Comparison of ENCODE assay signal across 7 cellular contexts in the genomic region with DNA sequence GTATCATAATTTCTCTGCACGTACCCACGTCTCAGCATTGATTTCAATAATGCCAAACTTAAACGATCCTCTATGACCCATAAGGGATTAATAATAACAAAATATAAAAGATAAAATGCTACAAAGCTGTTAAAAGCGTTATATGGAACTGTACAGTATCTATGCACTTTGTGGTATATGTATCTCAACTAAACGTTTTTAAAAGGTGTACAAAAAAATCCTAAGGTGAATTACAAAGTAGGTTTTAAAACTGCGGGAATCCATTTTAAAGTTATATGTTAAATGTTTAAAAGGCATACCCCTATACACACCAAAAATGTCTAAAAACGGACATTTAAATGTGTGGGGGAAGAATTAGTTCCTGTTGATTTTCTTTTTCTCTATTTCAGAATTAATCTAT. TPM values are rescaled to one million over a fixed set of nuclear protein-coding genes. Genes with fewer than 3 reads are reported as not detected.
A peak's percentile ranks its signal among the peaks of the same experiment; 100 is the strongest.
DNase-seq lines count a peak whose midpoint lies in the region; ATAC-seq lines count a peak whose summit lies in the region.

No MANE protein-coding gene starts in this region.

- H3K27me3 Mint-ChIP-seq in activated CD4-positive, alpha-beta memory T cell treated with anti-CD3 and anti-CD28 coated beads, Interleukin-2, amount 10 ng/mL, durations not matched to agents 7 days and 5 days = no peaks in the 10 kb centered on the region

- H3K27me3 ChIP-seq in HUES48 (ENCODE audit: control insufficient read depth, insufficient read depth, low read length) (no peaks in the 10 kb centered on the region), iPS-15b (ENCODE audit: control insufficient read depth, insufficient read depth, low read length) (no peaks in the 10 kb centered on the region), stomach smooth muscle (ENCODE audit: control insufficient read depth in 1 of 2, insufficient read depth in 2 of 2, low read length in 2 of 2) (no peaks in the 10 kb centered on the region)

- no peak overlapping the region for H3K27ac Mint-ChIP-seq in activated CD4-positive, alpha-beta memory T cell treated with anti-CD3 and anti-CD28 coated beads, Interleukin-2, amount 10 ng/mL, durations not matched to agents 7 days and 5 days

- POLR2A ChIA-PET in activated CD4-positive, alpha-beta memory T cell treated with anti-CD3 and anti-CD28 coated beads, Interleukin-2, amount 10 ng/mL, durations not matched to agents 7 days and 5 days (lab: Charles Lee) = no interaction called here

- H3K9me3 ChIP-seq in HUES48 (ENCODE audit: control insufficient read depth, insufficient read depth, low read length) = peaks cover 11% of the 10 kb centered on the region
- no peaks in the 10 kb centered on the region for H3K9me3 ChIP-seq in iPS-15b (ENCODE audit: control insufficient read depth, insufficient read depth, low read length)
- H3K9me3 ChIP-seq in stomach smooth muscle (ENCODE audit: control insufficient read depth in 2 of 2, low read length in 2 of 2) = no peaks in the 10 kb centered on the region

- H3K4me3 ChIP-seq in HUES48 (ENCODE audit: low read depth, low read length) (peak overlapping the region; percentile 88), iPS-15b (ENCODE audit: low read depth, low read length) (peak overlapping the region; percentile 81), stomach smooth muscle (ENCODE audit: low read length in 2 of 2) (peak overlapping the region; percentile 84 to 87)

- H3K4me1 ChIP-seq in HUES48 (ENCODE audit: control insufficient read depth, insufficient read depth, low read length) = no peaks in the 10 kb centered on the region
- H3K4me1 ChIP-seq in iPS-15b (ENCODE audit: control insufficient read depth, insufficient read depth, low read length) = no peaks in the 10 kb centered on the region
- peaks cover 3% of the 10 kb centered on the region for H3K4me1 ChIP-seq in stomach smooth muscle (ENCODE audit: control insufficient read depth, insufficient read depth, low read length)

- H3K36me3 ChIP-seq in HUES48 (ENCODE audit: control insufficient read depth, insufficient read depth, low read length) = peaks cover 5% of the 10 kb centered on the region
- H3K36me3 ChIP-seq in iPS-15b (ENCODE audit: control insufficient read depth, insufficient read depth, low read length) = no peaks in the 10 kb centered on the region
- H3K36me3 ChIP-seq in stomach smooth muscle (ENCODE audit: control insufficient read depth in 2 of 2, insufficient read depth in 2 of 2, low read length in 2 of 2) = no peaks in the 10 kb centered on the region

- peaks cover 41% of the 10 kb centered on the region for H3K36me3 Mint-ChIP-seq in activated CD4-positive, alpha-beta memory T cell treated with anti-CD3 and anti-CD28 coated beads, Interleukin-2, amount 10 ng/mL, durations not matched to agents 7 days and 5 days (ENCODE audit: low read depth)

- H3K4me1 Mint-ChIP-seq in activated CD4-positive, alpha-beta memory T cell treated with anti-CD3 and anti-CD28 coated beads, Interleukin-2, amount 10 ng/mL, durations not matched to agents 7 days and 5 days = peaks cover 22% of the 10 kb centered on the region

- no peaks in the 10 kb centered on the region for H3K9me3 Mint-ChIP-seq in activated CD4-positive, alpha-beta memory T cell treated with anti-CD3 and anti-CD28 coated beads, Interleukin-2, amount 10 ng/mL, durations not matched to agents 7 days and 5 days

- H3K9ac ChIP-seq in HUES48 (ENCODE audit: low read depth, low read length) (no peak overlapping the region), iPS-15b (ENCODE audit: low read depth, low read length) (no peak overlapping the region), stomach smooth muscle (ENCODE audit: low read length in 2 of 2) (no peak overlapping the region)

- H3K4me3 Mint-ChIP-seq in activated CD4-positive, alpha-beta memory T cell treated with anti-CD3 and anti-CD28 coated beads, Interleukin-2, amount 10 ng/mL, durations not matched to agents 7 days and 5 days = peak overlapping the region; percentile 50

- ATAC-seq in HG02885 (IDR thresholded peaks at IDR 0.05; ENCODE audit: poor library complexity, unreplicated experiment) = no peak

- H3K27ac ChIP-seq in HUES48 (ENCODE audit: low read depth, low read length) = no peak overlapping the region
- no peak overlapping the region for H3K27ac ChIP-seq in stomach smooth muscle (ENCODE audit: low read length)

- CTCF ChIA-PET in activated CD4-positive, alpha-beta memory T cell treated with anti-CD3 and anti-CD28 coated beads, Interleukin-2, amount 10 ng/mL, durations not matched to agents 7 days and 5 days (lab: Charles Lee) = no interaction called here

- no peak for DNase-seq in activated CD4-positive, alpha-beta memory T cell treated with anti-CD3 and anti-CD28 coated beads, Interleukin-2, amount 10 ng/mL, durations not matched to agents 7 days and 5 days
- no peak for DNase-seq in NCI-H1092 treated with DMSO at 0.1 percent for 48 hours (lab: John Stamatoyannopoulos, UW)
- no peak for DNase-seq in SKM-1 treated with dmso at 0.1 percent for 144 hours (lab: John Stamatoyannopoulos, UW; ENCODE audit: unreplicated experiment)

RNA-seq across cellular contexts. Expression of gene ZNF182, which starts 0.9 kb away (rescaled TPM):
- total RNA-seq in activated CD4-positive, alpha-beta memory T cell treated with anti-CD3 and anti-CD28 coated beads, Interleukin-2, amount 10 ng/mL, durations not matched to agents 7 days and 5 days = 1 to 10 TPM; 8.6 to 9.1 TPM

RNA-seq across cellular contexts. Expression of gene SPACA5, which starts 3.9 kb away (rescaled TPM):
- total RNA-seq in activated CD4-positive, alpha-beta memory T cell treated with anti-CD3 and anti-CD28 coated beads, Interleukin-2, amount 10 ng/mL, durations not matched to agents 7 days and 5 days = not detected
